Comparison of ENCODE assay signal across 27 cellular contexts in genomic region chr4:2267841-2268240, GRCh38.
"Had no signal": no experiment of that assay in that cellular context is flagged by ENCODE, and none has a peak within 500 bp of the region (broad histone marks: within the 10 kb centered on the region; RNA-seq: fewer than 3 reads in every experiment).

No MANE protein-coding gene starts in this region.

- H3K9ac ChIP-seq: neural progenitor cell had no signal

- H3K9me3 ChIP-seq: left lung, lower lobe of right lung, ovary, spleen, suprapubic skin, thoracic aorta, tibial artery, upper lobe of right lung had no signal

- FAIRE-seq: keratinocyte, small intestine, urothelium cell line had no signal

- H3K36me3 ChIP-seq: left lung, lower lobe of right lung, neural progenitor cell, ovary, thoracic aorta, upper lobe of right lung had no signal

- H3K27ac ChIP-seq: left lung, lower lobe of right lung, neural progenitor cell, ovary, spleen, suprapubic skin, thoracic aorta, tibial artery, upper lobe of right lung had no signal

- H2AFZ ChIP-seq: neural progenitor cell had no signal

- H3K4me2 ChIP-seq: neural progenitor cell had no signal

- H3K4me3 ChIP-seq: left lung, lower lobe of right lung, neural progenitor cell, ovary, spleen, suprapubic skin, thoracic aorta, tibial artery, upper lobe of right lung had no signal

- H3K27me3 ChIP-seq: left lung, neural progenitor cell, ovary, spleen, suprapubic skin, tibial artery, upper lobe of right lung had no signal

- ATAC-seq: left cardiac atrium; left lung; lower lobe of right lung; natural killer cell; right cardiac atrium; sciatic nerve; stimulated activated effector memory CD8-positive, alpha-beta T cell treated with anti-CD3 and anti-CD28 coated beads, Interleukin-12 subunit alpha, Interleukin-12 subunit beta, amount 100 ng/mL, for 72 hours; upper lobe of right lung had no signal

- DNase-seq: hippocampal formation; kidney glomerular epithelial cell; left cardiac atrium; lower lobe of right lung; mammary epithelial cell; mesenchymal stem cell; naive B cell; natural killer cell; nephron progenitor cell; ovary; retina; small intestine; spleen; stimulated activated CD4-positive, alpha-beta T cell treated with anti-CD3 and anti-CD28 coated beads, Interleukin-4, amount 100 ng/mL, for 24 hours; stimulated activated naive CD4-positive, alpha-beta T cell; tibial artery; trophoblast cell; upper lobe of right lung had no signal
